In genomic region chr6:118933855-118934460, GRCh38 we compare ENCODE assay signal across 8 cellular contexts. TPM values are rescaled to one million over a fixed set of nuclear protein-coding genes. Genes with fewer than 3 reads are reported as not detected.
DNase-seq lines count a peak whose midpoint lies in the region; ATAC-seq and TF ChIP-seq lines count a peak whose summit lies in the region.

No MANE protein-coding gene starts in this region.

- no peak overlapping the region for H3K4ac ChIP-seq in neuronal stem cell (ENCODE audit: low read length)

- H3K4me1 Mint-ChIP-seq in activated naive CD4-positive, alpha-beta T cell treated with anti-CD3 and anti-CD28 coated beads for 36 hours (ENCODE audit: low read depth) = peaks cover 29% of the 10 kb centered on the region

- H3K27me3 Mint-ChIP-seq in activated naive CD4-positive, alpha-beta T cell treated with anti-CD3 and anti-CD28 coated beads for 36 hours (ENCODE audit: low read depth) = no peaks in the 10 kb centered on the region

- H2AFZ ChIP-seq in neuronal stem cell (ENCODE audit: low read length) = peak overlapping the region; percentile 95

- TF ChIP-seq CTCF in coronary artery (IDR thresholded peaks at IDR 0.05) = no peak

- peaks cover 4 to 38% of the 10 kb centered on the region in 2 donors for H3K36me3 ChIP-seq in neuronal stem cell (replicated peaks in 1 of 2; ENCODE audit: control insufficient read depth in 2 of 2, insufficient read depth in 2 of 2, low read length in 2 of 2)

- no peak overlapping the region for H2BK5ac ChIP-seq in neuronal stem cell (ENCODE audit: low read length)

- H3K36me3 Mint-ChIP-seq in activated naive CD4-positive, alpha-beta T cell treated with anti-CD3 and anti-CD28 coated beads for 36 hours (ENCODE audit: low read depth) = peaks cover 29% of the 10 kb centered on the region

- no peak overlapping the region for H3K14ac ChIP-seq in neuronal stem cell (ENCODE audit: low read length)

- no peak overlapping the region for H3K23ac ChIP-seq in neuronal stem cell (ENCODE audit: low read depth, low read length, poor library complexity)

- no peak overlapping the region for H3K18ac ChIP-seq in neuronal stem cell (ENCODE audit: low read length)

- H2AK5ac ChIP-seq in neuronal stem cell (ENCODE audit: low read depth, low read length) = no peak overlapping the region

- H2BK120ac ChIP-seq in neuronal stem cell (ENCODE audit: low read depth, low read length) = no peak overlapping the region

- CTCF ChIA-PET in activated naive CD4-positive, alpha-beta T cell treated with anti-CD3 and anti-CD28 coated beads for 36 hours (lab: Charles Lee) = no interaction called here

- peak overlapping the region; percentile 83 for H3K4me3 ChIP-seq in coronary artery
- peak overlapping the region in 1 of 2 donors; percentile 91 for H3K4me3 ChIP-seq in neuronal stem cell (ENCODE audit: low read length in 2 of 2)

- H3K9me3 ChIP-seq in neuronal stem cell (replicated peaks in 1 of 2; ENCODE audit: control insufficient read depth in 2 of 2, insufficient read depth in 1 of 2, low read depth in 1 of 2, low read length in 2 of 2) = peaks cover 0 to 15% of the 10 kb centered on the region in 2 donors

- no peaks in the 10 kb centered on the region for H3K79me1 ChIP-seq in neuronal stem cell (ENCODE audit: low read depth, low read length)

- no CpG with 5 or more reads among the region's 8 CpGs for WGBS in neuronal stem cell (ENCODE audit: extremely low coverage in 2 of 2, insufficient read length in 2 of 2, insufficient replicate concordance in 1 of 2), 2 donors

- peak overlapping the region; percentile 87 for H3K4me3 Mint-ChIP-seq in activated naive CD4-positive, alpha-beta T cell treated with anti-CD3 and anti-CD28 coated beads for 36 hours

- H3K27ac ChIP-seq in coronary artery (peak overlapping the region; percentile 93 to 95), neuronal stem cell (replicated peaks; ENCODE audit: low read length) (no peak overlapping the region)

- no peak overlapping the region for H2BK15ac ChIP-seq in neuronal stem cell (ENCODE audit: low read length)

- H3K27ac Mint-ChIP-seq in activated naive CD4-positive, alpha-beta T cell treated with anti-CD3 and anti-CD28 coated beads for 36 hours = peak overlapping the region; percentile 78

- H3K4me1 ChIP-seq in neuronal stem cell (ENCODE audit: control insufficient read depth in 2 of 2, insufficient read depth in 1 of 2, low read depth in 1 of 2, low read length in 2 of 2) = peaks cover 3% of the 10 kb centered on the region in 2 donors

- ATAC-seq in HG03575 (IDR thresholded peaks at IDR 0.05; ENCODE audit: extremely low read depth, insufficient number of reproducible peaks, low FRiP score, unreplicated experiment) = peak; percentile 1
- no peak for ATAC-seq in HG02642 (IDR thresholded peaks at IDR 0.05; ENCODE audit: poor library complexity, unreplicated experiment)

- DNase-seq in activated naive CD4-positive, alpha-beta T cell treated with anti-CD3 and anti-CD28 coated beads for 36 hours = no peak
- no peak for DNase-seq in activated naive CD4-positive, alpha-beta T cell treated with anti-CD3 and anti-CD28 coated beads, Interleukin-2, amount 50 U/mL, for 16 hours
- DNase-seq in coronary artery (ENCODE audit: low spot score) (no peak), neuronal stem cell (ENCODE audit: low spot score) (no peak), activated gamma-delta T cell (lab: John Stamatoyannopoulos, UW) (no peak)
- DNase-seq in stimulated activated CD4-positive, alpha-beta T cell treated with anti-CD3 and anti-CD28 coated beads, Interleukin-1b, Interleukin-23, amount 100 ng/mL, for 48 hours = no peak

- no peak overlapping the region for H4K8ac ChIP-seq in neuronal stem cell (ENCODE audit: low read depth, low read length)

- H2BK12ac ChIP-seq in neuronal stem cell (ENCODE audit: low read length) = no peak overlapping the region

- H3K4me2 ChIP-seq in neuronal stem cell (ENCODE audit: insufficient read depth, low read length, poor library complexity, severe bottlenecking) = peak overlapping the region; percentile 71

- no peak overlapping the region for H3K9ac ChIP-seq in neuronal stem cell (ENCODE audit: low read depth, low read length, poor library complexity)

- H3K9me3 Mint-ChIP-seq in activated naive CD4-positive, alpha-beta T cell treated with anti-CD3 and anti-CD28 coated beads for 36 hours = peaks cover 6% of the 10 kb centered on the region

- H4K91ac ChIP-seq in neuronal stem cell (ENCODE audit: low read depth, low read length, poor library complexity) = no peak overlapping the region

- intact Hi-C loops in activated naive CD4-positive, alpha-beta T cell treated with anti-CD3 and anti-CD28 coated beads for 36 hours (cut with micrococcal nuclease) = loop anchor here (1.0 to 2.0 kb wide), 5 partner anchors 40 to 1259 kb away; partner anchors contain the start of genes ASF1A, CEP85L and NUS1

- no peaks in the 10 kb centered on the region for H3K27me3 ChIP-seq in neuronal stem cell (ENCODE audit: control insufficient read depth in 3 of 3, insufficient read depth in 3 of 3, low read depth in 1 of 3, low read length in 3 of 3)

RNA-seq across cellular contexts. Expression of gene MCM9, which starts 1.0 kb away (rescaled TPM):
- 10 to 100 TPM; 16.3 to 16.4 TPM for total RNA-seq in activated naive CD4-positive, alpha-beta T cell treated with anti-CD3 and anti-CD28 coated beads for 36 hours
- 5.1 TPM for polyA plus RNA-seq in neuronal stem cell (2013, experiment 1 of 2)
- 4.9 TPM for polyA plus RNA-seq in neuronal stem cell (2013, experiment 2 of 2)

RNA-seq across cellular contexts. Expression of gene ASF1A, which starts 40.0 kb away (rescaled TPM):
- total RNA-seq in activated naive CD4-positive, alpha-beta T cell treated with anti-CD3 and anti-CD28 coated beads for 36 hours = 10 to 100 TPM; 30.3 to 31.4 TPM
- polyA plus RNA-seq in neuronal stem cell (2013, experiment 1 of 2) = 28.3 TPM
- 28.0 TPM for polyA plus RNA-seq in neuronal stem cell (2013, experiment 2 of 2)
